19 cellular contexts compared by ENCODE assay signal in the genomic region with DNA sequence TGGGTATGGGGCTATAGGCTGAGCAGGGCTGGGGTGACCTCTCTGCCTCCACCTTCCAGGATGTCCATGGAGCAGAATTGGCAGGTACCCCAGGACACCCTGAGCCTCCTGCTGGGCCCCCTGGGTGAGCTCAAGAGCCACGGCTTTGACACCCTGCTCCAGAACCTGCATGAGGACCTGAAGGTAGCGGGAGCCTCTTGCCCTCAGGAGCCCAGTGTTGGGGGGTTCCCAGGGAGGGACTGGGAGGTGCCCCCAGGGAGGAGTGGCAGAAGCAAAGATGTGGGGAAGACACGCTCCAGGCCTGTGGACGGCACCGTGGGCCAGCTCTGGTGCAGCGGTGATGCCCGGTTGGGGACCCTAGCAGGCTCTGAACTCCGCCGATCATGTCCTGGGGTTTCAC. TPM values are rescaled to one million over a fixed set of nuclear protein-coding genes. Genes with fewer than 3 reads are reported as not detected.
"Had no signal": no experiment of that assay in that cellular context is flagged by ENCODE, and none has a peak within 500 bp of the region (broad histone marks: within the 10 kb centered on the region; RNA-seq: fewer than 3 reads in every experiment).

No MANE protein-coding gene starts in this region.

- ATAC-seq: activated T-cell treated with anti-CD3 and anti-CD28 coated beads, Interleukin-2, amount 50 U/mL, for 4 hours; left ventricle myocardium superior; stimulated activated naive B cell treated with anti-CD40 and anti-IgM and Interleukin-4, amounts not matched to agents 10 μg/mL and 1 μg/mL and 100 μg/mL, for 72 hours had no signal

- H3K9me3 Mint-ChIP-seq: activated CD4-positive, alpha-beta memory T cell treated with anti-CD3 and anti-CD28 coated beads for 36 hours; activated T-cell treated with anti-CD3 and anti-CD28 coated beads, Interleukin-2, amount 50 U/mL, for 4 hours; stimulated activated naive B cell treated with anti-CD40 and anti-IgM and Interleukin-4, amounts not matched to agents 10 μg/mL and 1 μg/mL and 100 μg/mL, for 72 hours had no signal

- H3K4me3 ChIP-seq: dorsolateral prefrontal cortex, pancreas, SK-N-MC, transverse colon had no signal

- H3K27ac Mint-ChIP-seq: activated CD4-positive, alpha-beta memory T cell treated with anti-CD3 and anti-CD28 coated beads for 36 hours; stimulated activated naive B cell treated with anti-CD40 and anti-IgM and Interleukin-4, amounts not matched to agents 10 μg/mL and 1 μg/mL and 100 μg/mL, for 72 hours had no signal

- H3K9me3 ChIP-seq: pancreas, transverse colon had no signal

- H3K27me3 ChIP-seq: dorsolateral prefrontal cortex, pancreas had no signal

- H3K4me3 Mint-ChIP-seq: activated CD4-positive, alpha-beta memory T cell treated with anti-CD3 and anti-CD28 coated beads for 36 hours; activated T-cell treated with anti-CD3 and anti-CD28 coated beads, Interleukin-2, amount 50 U/mL, for 4 hours; stimulated activated naive B cell treated with anti-CD40 and anti-IgM and Interleukin-4, amounts not matched to agents 10 μg/mL and 1 μg/mL and 100 μg/mL, for 72 hours had no signal

- FAIRE-seq: pancreas had no signal

- H3K36me3 ChIP-seq: pancreas, transverse colon had no signal

- DNase-seq: activated CD4-positive, alpha-beta memory T cell treated with anti-CD3 and anti-CD28 coated beads for 36 hours; activated effector memory CD4-positive, alpha-beta T cell treated with Interleukin-2 at 50 U/mL for 16 hours; activated naive CD4-positive, alpha-beta T cell treated with anti-CD3 and anti-CD28 coated beads, Interleukin-2, amount 50 U/mL, for 16 hours; activated T-cell treated with anti-CD3 and anti-CD28 coated beads, Interleukin-2, amount 50 U/mL, for 4 hours; hypothalamus; mesendoderm; stimulated activated CD4-positive, alpha-beta T cell treated with anti-CD3 and anti-CD28 coated beads, Interleukin-2, amount 100 ng/mL, for 48 hours; stimulated activated naive B cell treated with anti-CD40 and anti-IgM and Interleukin-4, amounts not matched to agents 10 μg/mL and 1 μg/mL and 100 μg/mL, for 72 hours; T-helper 1 cell; T1000; transverse colon had no signal

- H3K27ac ChIP-seq: SK-N-MC had no signal

- H3K36me3 Mint-ChIP-seq: activated CD4-positive, alpha-beta memory T cell treated with anti-CD3 and anti-CD28 coated beads for 36 hours had no signal

RNA-seq across cellular contexts. Expression of gene EXOC3L4, which starts 37.1 kb away (rescaled TPM):
- total RNA-seq: activated CD4-positive, alpha-beta memory T cell treated with anti-CD3 and anti-CD28 coated beads for 36 hours; activated T-cell treated with anti-CD3 and anti-CD28 coated beads, Interleukin-2, amount 50 U/mL, for 4 hours had no signal
- polyA plus RNA-seq: neural cell had no signal

RNA-seq across cellular contexts. Expression of gene LBHD2, which starts 47.6 kb away (rescaled TPM):
- total RNA-seq: activated CD4-positive, alpha-beta memory T cell treated with anti-CD3 and anti-CD28 coated beads for 36 hours; activated T-cell treated with anti-CD3 and anti-CD28 coated beads, Interleukin-2, amount 50 U/mL, for 4 hours; cardiac septum; kidney epithelial cell; left ventricle myocardium superior; pancreas; transverse colon had no signal
- polyA plus RNA-seq: esophagus, neural cell, pancreas had no signal
